8 cellular contexts compared by ENCODE assay signal in genomic region chr7:69564454-69565417, GRCh38.
DNase-seq lines count a peak whose midpoint lies in the region; ATAC-seq and TF ChIP-seq lines count a peak whose summit lies in the region.

No MANE protein-coding gene starts in this region.

- peak overlapping the region; percentile 28 for H3K4me3 ChIP-seq in OCI-LY1 (ENCODE audit: low read depth, low read length, poor library complexity, severe bottlenecking)

- H3K9me3 ChIP-seq in OCI-LY1 (ENCODE audit: low read length) = no peaks in the 10 kb centered on the region

- no peaks in the 10 kb centered on the region for H3K36me3 ChIP-seq in OCI-LY1 (ENCODE audit: insufficient read depth, low read length)

- no peak overlapping the region for H2AFZ ChIP-seq in OCI-LY1 (ENCODE audit: low read length)

- H3K79me2 ChIP-seq in OCI-LY1 (ENCODE audit: insufficient read depth, low read length) = no peaks in the 10 kb centered on the region

- DNase-seq in D341Med (ENCODE audit: low spot score) (no peak), islet precursor cell (no peak)
- no peak for DNase-seq in activated CD8-positive, alpha-beta memory T cell treated with anti-CD3 and anti-CD28 coated beads for 24 hours
- no peak for DNase-seq in stimulated activated CD4-positive, alpha-beta T cell treated with anti-CD3 and anti-CD28 coated beads, Interleukin-2, amount 100 ng/mL, for 48 hours

- peak overlapping the region; percentile 50 for H3K4me2 ChIP-seq in OCI-LY1 (ENCODE audit: low read length)

- H3K4me1 ChIP-seq in OCI-LY1 (ENCODE audit: insufficient read depth, low read length, severe bottlenecking) = peaks cover 64% of the 10 kb centered on the region

- no peaks in the 10 kb centered on the region for H4K20me1 ChIP-seq in OCI-LY1 (ENCODE audit: insufficient read depth, low read length)

- H3K9ac ChIP-seq in OCI-LY1 (ENCODE audit: low read length) = peak overlapping the region; percentile 37

- H3K27ac ChIP-seq in OCI-LY1 (ENCODE audit: low read depth, low read length, poor library complexity, severe bottlenecking) = peak overlapping the region; percentile 92
- H3K27ac ChIP-seq in layer of hippocampus (ENCODE audit: low read depth, low read length) = peak overlapping the region; percentile 65

- peak; percentile 14; the same call in 1 of the 2 replicates for TF ChIP-seq CTCF in OCI-LY1 (IDR thresholded peaks at IDR 0.05; ENCODE audit: low read length)

- peak; percentile 59 for ATAC-seq in GM18519 (IDR thresholded peaks at IDR 0.05; ENCODE audit: low FRiP score, unreplicated experiment)
- ATAC-seq in HG03175 (IDR thresholded peaks at IDR 0.05; ENCODE audit: unreplicated experiment) = peak; percentile 66

- no peaks in the 10 kb centered on the region for H3K9me2 ChIP-seq in OCI-LY1 (ENCODE audit: low read depth, low read length)

- no peaks in the 10 kb centered on the region for H3F3A ChIP-seq in OCI-LY1 (ENCODE audit: insufficient read depth, low read length)

- H3K27me3 ChIP-seq in OCI-LY1 (ENCODE audit: insufficient read depth, low read length) = no peaks in the 10 kb centered on the region
- no peaks in the 10 kb centered on the region for H3K27me3 ChIP-seq in layer of hippocampus (ENCODE audit: control insufficient read depth, insufficient read depth, low read length)
